ENCODE assay signal across 14 cellular contexts in genomic region chr1:248811514-248812490, GRCh38. TPM values are rescaled to one million over a fixed set of nuclear protein-coding genes. Genes with fewer than 3 reads are reported as not detected.
DNase-seq lines count a peak whose midpoint lies in the region; ATAC-seq and TF ChIP-seq lines count a peak whose summit lies in the region.
"Had no signal": no experiment of that assay in that cellular context is flagged by ENCODE, and none has a peak within 500 bp of the region (broad histone marks: within the 10 kb centered on the region; RNA-seq: fewer than 3 reads in every experiment).

No MANE protein-coding gene starts in this region.

- no peaks in the 10 kb centered on the region for H3K9me3 Mint-ChIP-seq in activated naive CD4-positive, alpha-beta T cell treated with anti-CD3 and anti-CD28 coated beads for 36 hours
- no peaks in the 10 kb centered on the region for H3K9me3 Mint-ChIP-seq in stimulated activated memory B cell treated with anti-CD40 and anti-IgM and Interleukin-4, amounts not matched to agents 10 μg/mL and 1 μg/mL and 100 μg/mL, for 72 hours

- no peak overlapping the region for H3K4me3 Mint-ChIP-seq in activated naive CD4-positive, alpha-beta T cell treated with anti-CD3 and anti-CD28 coated beads for 36 hours
- no peak overlapping the region for H3K4me3 Mint-ChIP-seq in stimulated activated memory B cell treated with anti-CD40 and anti-IgM and Interleukin-4, amounts not matched to agents 10 μg/mL and 1 μg/mL and 100 μg/mL, for 72 hours

- H3K27ac Mint-ChIP-seq in activated naive CD4-positive, alpha-beta T cell treated with anti-CD3 and anti-CD28 coated beads for 36 hours: no peak overlapping the region
- H3K27ac Mint-ChIP-seq in stimulated activated memory B cell treated with anti-CD40 and anti-IgM and Interleukin-4, amounts not matched to agents 10 μg/mL and 1 μg/mL and 100 μg/mL, for 72 hours: peak overlapping the region; percentile 31

- DNase-seq in activated naive CD4-positive, alpha-beta T cell treated with anti-CD3 and anti-CD28 coated beads for 36 hours: peak; percentile 14
- DNase-seq in activated naive CD4-positive, alpha-beta T cell treated with anti-CD3 and anti-CD28 coated beads, Interleukin-2, amount 50 U/mL, for 16 hours: no peak
- DNase-seq in OCI-LY7 (ENCODE audit: low spot score) (no peak), iPS-NIHi11 (ENCODE audit: low spot score) (peak; percentile 45), cerebellar nuclear complex (lab: John Stamatoyannopoulos, UW) (no peak), germinal center (ENCODE audit: low spot score) (no peak)
- DNase-seq: effector memory CD4-positive, alpha-beta T cell; EL; NCI-H1694 treated with DMSO at 0.1 percent for 48 hours; tibial artery had no signal

- H3K4me3 ChIP-seq in OCI-LY7 (ENCODE audit: low read depth, low read length, poor library complexity, severe bottlenecking): no peak overlapping the region
- H3K4me3 ChIP-seq: tibial artery had no signal

- H3K36me3 ChIP-seq in OCI-LY7 (ENCODE audit: insufficient read depth, low read length): peaks cover 35% of the 10 kb centered on the region

- 0 out of 2 replicates have a peak, but pooled peaks have one; percentile 21 for TF ChIP-seq CTCF in OCI-LY7 (conservative IDR thresholded peaks at IDR 0.05; ENCODE audit: low read length)

- H3K9me2 ChIP-seq in OCI-LY7 (ENCODE audit: insufficient read depth, low read length): no peaks in the 10 kb centered on the region

- intact Hi-C loops in activated naive CD4-positive, alpha-beta T cell treated with anti-CD3 and anti-CD28 coated beads for 36 hours (cut with micrococcal nuclease): no loop called here
- intact Hi-C loops in OCI-LY7 (cut with micrococcal nuclease; ENCODE audit: unreplicated experiment): no loop called here

- H3K36me3 Mint-ChIP-seq in activated naive CD4-positive, alpha-beta T cell treated with anti-CD3 and anti-CD28 coated beads for 36 hours (ENCODE audit: low read depth): peaks cover 28% of the 10 kb centered on the region
- peaks cover 49% of the 10 kb centered on the region for H3K36me3 Mint-ChIP-seq in stimulated activated memory B cell treated with anti-CD40 and anti-IgM and Interleukin-4, amounts not matched to agents 10 μg/mL and 1 μg/mL and 100 μg/mL, for 72 hours

- POLR2A ChIA-PET in OCI-LY7 (lab: Charles Lee): no interaction called here

- H4K20me1 ChIP-seq in OCI-LY7 (ENCODE audit: insufficient read depth, low read length): no peaks in the 10 kb centered on the region

- peaks cover 11% of the 10 kb centered on the region for H3K4me1 Mint-ChIP-seq in activated naive CD4-positive, alpha-beta T cell treated with anti-CD3 and anti-CD28 coated beads for 36 hours (ENCODE audit: low read depth)
- H3K4me1 Mint-ChIP-seq in stimulated activated memory B cell treated with anti-CD40 and anti-IgM and Interleukin-4, amounts not matched to agents 10 μg/mL and 1 μg/mL and 100 μg/mL, for 72 hours: peaks cover 26% of the 10 kb centered on the region

- H3K4me1 ChIP-seq in OCI-LY7 (ENCODE audit: insufficient read depth, low read length, poor library complexity, severe bottlenecking): no peaks in the 10 kb centered on the region

- H3K79me2 ChIP-seq in OCI-LY7 (ENCODE audit: insufficient read depth, low read depth, low read length): no peaks in the 10 kb centered on the region

- no TSS peak for BruUV-seq in OCI-LY7 (replicated peaks; lab: Mats Ljungman, UMichigan)

- ATAC-seq in stimulated activated memory B cell treated with anti-CD40 and anti-IgM and Interleukin-4, amounts not matched to agents 10 μg/mL and 1 μg/mL and 100 μg/mL, for 72 hours: peak; percentile 37
- ATAC-seq in HG03442 (IDR thresholded peaks at IDR 0.05; ENCODE audit: unreplicated experiment): no peak

- no peak overlapping the region for H2AFZ ChIP-seq in OCI-LY7 (ENCODE audit: low read length)

- H3K9me3 ChIP-seq in OCI-LY7 (ENCODE audit: low read length): no peaks in the 10 kb centered on the region
- H3K9me3 ChIP-seq: tibial artery had no signal

- H3K27me3 Mint-ChIP-seq in activated naive CD4-positive, alpha-beta T cell treated with anti-CD3 and anti-CD28 coated beads for 36 hours (ENCODE audit: low read depth): no peaks in the 10 kb centered on the region
- H3K27me3 Mint-ChIP-seq in stimulated activated memory B cell treated with anti-CD40 and anti-IgM and Interleukin-4, amounts not matched to agents 10 μg/mL and 1 μg/mL and 100 μg/mL, for 72 hours: no peaks in the 10 kb centered on the region

- no peak overlapping the region for H3K27ac ChIP-seq in OCI-LY7 (ENCODE audit: low read depth, low read length, poor library complexity, severe bottlenecking)
- H3K27ac ChIP-seq: tibial artery had no signal

- no peak overlapping the region for H3K4me2 ChIP-seq in OCI-LY7 (ENCODE audit: low read length)

- CTCF ChIA-PET in activated naive CD4-positive, alpha-beta T cell treated with anti-CD3 and anti-CD28 coated beads for 36 hours (lab: Charles Lee): no interaction called here
- CTCF ChIA-PET in OCI-LY7 (lab: Charles Lee; ENCODE audit: unreplicated experiment): no interaction called here

RNA-seq across cellular contexts. Expression of gene SH3BP5L, which starts 13.9 kb away (rescaled TPM):
- 10 to 100 TPM; 20.3 to 20.5 TPM for total RNA-seq in activated naive CD4-positive, alpha-beta T cell treated with anti-CD3 and anti-CD28 coated beads for 36 hours
- total RNA-seq in OCI-LY7 (2014; rRNA removed; shearing (Covaris generic)): 14.5 and 16.9 TPM in 2 replicates
- total RNA-seq in OCI-LY7 (2022): 21.8 and 24.5 TPM in 2 replicates

RNA-seq across cellular contexts. Expression of gene ZNF672, which starts 26.2 kb away (rescaled TPM):
- total RNA-seq in activated naive CD4-positive, alpha-beta T cell treated with anti-CD3 and anti-CD28 coated beads for 36 hours: 10 to 100 TPM; 51.6 to 53.4 TPM
- total RNA-seq in OCI-LY7 (2014; rRNA removed; shearing (Covaris generic)): 45.7 and 56.1 TPM in 2 replicates
- total RNA-seq in OCI-LY7 (2022): 50.0 and 52.7 TPM in 2 replicates

RNA-seq across cellular contexts. Expression of gene ZNF692, which starts 47.1 kb away (rescaled TPM):
- total RNA-seq in activated naive CD4-positive, alpha-beta T cell treated with anti-CD3 and anti-CD28 coated beads for 36 hours: 10 to 100 TPM; 87.6 to 88.7 TPM
- total RNA-seq in OCI-LY7 (2014; rRNA removed; shearing (Covaris generic)): 49.7 and 65.0 TPM in 2 replicates
- total RNA-seq in OCI-LY7 (2022): 66.2 and 67.4 TPM in 2 replicates

RNA-seq across cellular contexts. Expression of gene LYPD8, which starts 56.2 kb away (rescaled TPM):
- not detected for total RNA-seq in activated naive CD4-positive, alpha-beta T cell treated with anti-CD3 and anti-CD28 coated beads for 36 hours
- total RNA-seq in OCI-LY7 (2014; rRNA removed; shearing (Covaris generic)): not detected in 2 replicates
- total RNA-seq in OCI-LY7 (2022): not detected in 2 replicates
- total RNA-seq: mononuclear cell, right cardiac atrium had no signal

Comparison
In these comparisons a context has a peak if more than half of its experiments do, and no peak if none do; other contexts are left out.
1. DNase-seq: peak in activated naive CD4-positive, alpha-beta T cell treated with anti-CD3 and anti-CD28 coated beads for 36 hours (single experiment) and iPS-NIHi11 (single experiment); none in activated naive CD4-positive, alpha-beta T cell treated with anti-CD3 and anti-CD28 coated beads, Interleukin-2, amount 50 U/mL, for 16 hours (single experiment), OCI-LY7 (single experiment), cerebellar nuclear complex (0 of 2) and germinal center (single experiment).